Comparison of ENCODE assay signal across 14 cellular contexts in genomic region chr7:117837841-117838240, GRCh38. TPM values are rescaled to one million over a fixed set of nuclear protein-coding genes. Genes with fewer than 3 reads are reported as not detected.
A peak's percentile ranks its signal among the peaks of the same experiment; 100 is the strongest.
DNase-seq lines count a peak whose midpoint lies in the region; ATAC-seq, FAIRE-seq and TF ChIP-seq lines count a peak whose summit lies in the region.
"Had no signal": no experiment of that assay in that cellular context is flagged by ENCODE, and none has a peak within 500 bp of the region (broad histone marks: within the 10 kb centered on the region; RNA-seq: fewer than 3 reads in every experiment).

No MANE protein-coding gene starts in this region.

- CTCF ChIA-PET in GM12878 (lab: Yijun Ruan, JAX), result interaction anchor here (0.9 kb wide), 1 partner anchor 316 kb away, joined by 3 read pairs; no protein-coding TSS in a partner anchor

- H3K27me3 ChIP-seq in GM12878 (replicated peaks in 1 of 2; ENCODE audit: control insufficient read depth in 2 of 2, insufficient read depth in 2 of 2, low read length in 1 of 2), result no peaks in the 10 kb centered on the region
- no peaks in the 10 kb centered on the region for H3K27me3 ChIP-seq in brain microvascular endothelial cell (replicated peaks)

- in situ Hi-C loops in GM12878 (cut with MboI), result no loop called here
- in situ Hi-C loops in brain microvascular endothelial cell (cut with HindIII; ENCODE audit: low pct_ligation_motif_present, low sequenced_read_pairs), result no loop called here

- H3K27ac ChIP-seq in GM12878 (ENCODE audit: control insufficient read depth, insufficient read depth), result no peak overlapping the region
- no peak overlapping the region for H3K27ac ChIP-seq in brain microvascular endothelial cell
- H3K27ac ChIP-seq: left ventricle myocardium inferior, parathyroid adenoma had no signal

- SMC1A ChIA-PET in GM12878 (lab: Charles Lee; ENCODE audit: uncharacterized antibody, unreplicated experiment), result no interaction called here

- no peak for FAIRE-seq in GM12878 (lab: Jason Lieb, UNC)

- H3K4me3 ChIP-seq in GM12878 (no peak overlapping the region), brain microvascular endothelial cell (ENCODE audit: low read depth, low read length) (no peak overlapping the region)
- H3K4me3 ChIP-seq: left ventricle myocardium inferior had no signal

- intact Hi-C loops in GM12878 (cut with micrococcal nuclease; ENCODE audit: unreplicated experiment), result no loop called here

- peaks cover 0 to 5% of the 10 kb centered on the region in 2 donors for H3K36me3 Mint-ChIP-seq in activated naive CD4-positive, alpha-beta T cell treated with anti-CD3 and anti-CD28 coated beads, Interleukin-2, amount 50 U/mL, for 72 hours
- H3K36me3 Mint-ChIP-seq: CD4-positive, CD25-positive, alpha-beta regulatory T cell had no signal

- TF ChIP-seq EP300 in GM12878 (IDR thresholded peaks at IDR 0.05; ENCODE audit: borderline replicate concordance in 1 of 2, control insufficient read depth in 1 of 2, low read depth in 2 of 2, low read length in 2 of 2), result no peak

- BruUV-seq in GM12878 (replicated peaks; lab: Mats Ljungman, UMichigan), result no TSS peak

- RAD21 ChIA-PET in GM12878 (lab: Charles Lee; ENCODE audit: unreplicated experiment), result no interaction called here

- peak; percentile 20 for DNase-seq in GM12878 (ENCODE audit: low read depth, low spot score)
- no peak for DNase-seq in activated naive CD4-positive, alpha-beta T cell (lab: John Stamatoyannopoulos, UW)
- no peak for DNase-seq in NCI-H226
- no peak for DNase-seq in activated naive CD4-positive, alpha-beta T cell treated with anti-CD3 and anti-CD28 coated beads, Interleukin-2, amount 50 U/mL, for 72 hours (ENCODE audit: low spot score in 2 of 2)
- DNase-seq in brain microvascular endothelial cell, result no peak
- DNase-seq: CD4-positive, CD25-positive, alpha-beta regulatory T cell; central memory CD4-positive, alpha-beta T cell; left ventricle myocardium inferior; NCI-H446 treated with DMSO at 0.1 percent for 48 hours had no signal

- no peak overlapping the region for H3K4me2 ChIP-seq in GM12878 (ENCODE audit: control insufficient read depth, insufficient read depth)

- peaks cover 10 to 14% of the 10 kb centered on the region in 2 donors for H3K9me3 Mint-ChIP-seq in activated naive CD4-positive, alpha-beta T cell treated with anti-CD3 and anti-CD28 coated beads, Interleukin-2, amount 50 U/mL, for 72 hours
- H3K9me3 Mint-ChIP-seq: T-helper 2 cell treated with Interferon-gamma antibody and Interleukin-4, amounts not matched to agents 5 μg/mL and 100 μg/mL, for 36 hours had no signal

- no peaks in the 10 kb centered on the region for H3K4me1 ChIP-seq in GM12878 (ENCODE audit: control insufficient read depth, insufficient read depth, low read length)
- H3K4me1 ChIP-seq: left ventricle myocardium inferior had no signal

- no peaks in the 10 kb centered on the region for H3K9me3 ChIP-seq in GM12878 (replicated peaks; ENCODE audit: control insufficient read depth, insufficient read depth, low read length)
- H3K9me3 ChIP-seq: left ventricle myocardium inferior had no signal

- 71% methylated on average over 1 of the region's 1 CpG for WGBS in GM12878 (ENCODE audit: insufficient coverage, insufficient replicate concordance, low lambda C conversion rate, missing lambda C conversion rate)

- POLR2A ChIA-PET in GM12878 (lab: Charles Lee), result no interaction called here

- H3K27ac Mint-ChIP-seq in activated naive CD4-positive, alpha-beta T cell treated with anti-CD3 and anti-CD28 coated beads, Interleukin-2, amount 50 U/mL, for 72 hours, result no peak overlapping the region
- H3K27ac Mint-ChIP-seq: CD4-positive, CD25-positive, alpha-beta regulatory T cell; T-helper 2 cell treated with Interferon-gamma antibody and Interleukin-4, amounts not matched to agents 5 μg/mL and 100 μg/mL, for 36 hours had no signal

- H3K9ac ChIP-seq in GM12878 (ENCODE audit: control insufficient read depth, insufficient read depth, low read length), result no peak overlapping the region
- H3K9ac ChIP-seq: parathyroid adenoma had no signal

- no peak overlapping the region for H2AFZ ChIP-seq in GM12878 (ENCODE audit: control insufficient read depth, low read depth, low read length)
- H2AFZ ChIP-seq: parathyroid adenoma had no signal

- TF ChIP-seq CTCF in GM12878 (IDR thresholded peaks at IDR 0.05 in 2 of 3, conservative IDR thresholded peaks at IDR 0.05 in 1 of 3; ENCODE audit: control insufficient read depth in 2 of 3, extremely low read depth in 1 of 3, insufficient read depth in 1 of 3, low read depth in 3 of 3, low read length in 3 of 3) (no peak), brain microvascular endothelial cell (IDR thresholded peaks at IDR 0.05; ENCODE audit: low read depth, low read length, missing control alignments) (no peak)

- no peaks in the 10 kb centered on the region for H3K36me3 ChIP-seq in GM12878 (ENCODE audit: control insufficient read depth in 2 of 2, insufficient read depth in 2 of 2, low read length in 1 of 2)
- H3K36me3 ChIP-seq in brain microvascular endothelial cell (replicated peaks), result no peaks in the 10 kb centered on the region
- H3K36me3 ChIP-seq: left ventricle myocardium inferior had no signal

- no peaks in the 10 kb centered on the region for H4K20me1 ChIP-seq in GM12878 (ENCODE audit: control insufficient read depth, insufficient read depth)

- no peak for TF ChIP-seq POLR2A in GM12878 (IDR thresholded peaks at IDR 0.05; ENCODE audit: low read depth, low read length)

- TF ChIP-seq RAD21 in GM12878 (IDR thresholded peaks at IDR 0.05; ENCODE audit: insufficient read depth, low read depth, low read length), result no peak

- ATAC-seq in GM18861 (IDR thresholded peaks at IDR 0.05; ENCODE audit: unreplicated experiment) (peak; percentile 99), GM21619 (IDR thresholded peaks at IDR 0.05; ENCODE audit: unreplicated experiment) (peak; percentile 94), HG03159 (IDR thresholded peaks at IDR 0.05; ENCODE audit: unreplicated experiment) (peak; percentile 94), GM12878 (peak; percentile 93)
- no peak for ATAC-seq in activated naive CD4-positive, alpha-beta T cell treated with anti-CD3 and anti-CD28 coated beads, Interleukin-2, amount 50 U/mL, for 72 hours

- H3K79me2 ChIP-seq in GM12878 (ENCODE audit: control insufficient read depth, insufficient read depth, low read length), result no peaks in the 10 kb centered on the region
- H3K79me2 ChIP-seq: parathyroid adenoma had no signal

TF ChIP-seq in GM12878, 131 proteins besides CTCF, POLR2A, EP300 and RAD21 (continues in another document):
- TF ChIP-seq, protein P1, sequence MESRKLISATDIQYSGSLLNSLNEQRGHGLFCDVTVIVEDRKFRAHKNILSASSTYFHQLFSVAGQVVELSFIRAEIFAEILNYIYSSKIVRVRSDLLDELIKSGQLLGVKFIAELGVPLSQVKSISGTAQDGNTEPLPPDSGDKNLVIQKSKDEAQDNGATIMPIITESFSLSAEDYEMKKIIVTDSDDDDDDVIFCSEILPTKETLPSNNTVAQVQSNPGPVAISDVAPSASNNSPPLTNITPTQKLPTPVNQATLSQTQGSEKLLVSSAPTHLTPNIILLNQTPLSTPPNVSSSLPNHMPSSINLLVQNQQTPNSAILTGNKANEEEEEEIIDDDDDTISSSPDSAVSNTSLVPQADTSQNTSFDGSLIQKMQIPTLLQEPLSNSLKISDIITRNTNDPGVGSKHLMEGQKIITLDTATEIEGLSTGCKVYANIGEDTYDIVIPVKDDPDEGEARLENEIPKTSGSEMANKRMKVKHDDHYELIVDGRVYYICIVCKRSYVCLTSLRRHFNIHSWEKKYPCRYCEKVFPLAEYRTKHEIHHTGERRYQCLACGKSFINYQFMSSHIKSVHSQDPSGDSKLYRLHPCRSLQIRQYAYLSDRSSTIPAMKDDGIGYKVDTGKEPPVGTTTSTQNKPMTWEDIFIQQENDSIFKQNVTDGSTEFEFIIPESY (IDR thresholded peaks at IDR 0.05), result no peak
- no peak for TF ChIP-seq SIX5 (IDR thresholded peaks at IDR 0.05; ENCODE audit: low read depth, low read length, severe bottlenecking)

RNA-seq across cellular contexts. Expression of gene CTTNBP2, which starts 35.4 kb away (rescaled TPM):
- 0.10 TPM in 1 of 2 replicates, not detected in the other for total RNA-seq in GM12878 (2013; cell fraction: nucleolus; rRNA removed)
- total RNA-seq in GM12878 (2014; rRNA removed) (0.05 TPM in 1 of 2 replicates, not detected in the other), GM12878 (2014; rRNA removed; fragmentation: Illumina TruSeq; extraction: Trizol) (not detected in 2 replicates), GM12878 (2021) (not detected in 2 replicates)
- not detected for polyA plus RNA-seq in GM12878 (2011; ENCODE audit: low read depth)
- polyA plus RNA-seq in GM12878 (2011; rRNA removed) (0.42 and 0.43 TPM in 2 replicates), GM12878 (2014; fragmentation: Illumina TruSeq; extraction: Trizol) (not detected in 2 replicates), GM12878 (2014; fragmentation: Nextera tagmentation; extraction: Ambion mirVana) (not detected), GM12878 (2014; rRNA removed) (0.04 TPM in 1 of 2 replicates, not detected in the other), GM12878 (2016; fragmentation: Nextera tagmentation; extraction: Ambion mirVana) (not detected)
- 0.04 and 0.10 TPM in 2 replicates for polyA plus RNA-seq in GM12878 (2011; cell fraction: cytosol; rRNA removed)
- polyA plus RNA-seq in GM12878 (2011; cell fraction: nucleus; rRNA removed), result 0.18 and 0.75 TPM in 2 replicates
- 0.10 TPM in 1 of 2 replicates, not detected in the other for polyA plus RNA-seq in GM12878 (2012)
- polyA minus RNA-seq in GM12878 (2011; rRNA and poly(A)+ RNA removed), result 0.62 and 1.2 TPM in 2 replicates
- polyA minus RNA-seq in GM12878 (2011; cell fraction: cytosol; rRNA and poly(A)+ RNA removed), result not detected in 2 replicates
- polyA minus RNA-seq in GM12878 (2011; cell fraction: nucleus; rRNA and poly(A)+ RNA removed), result 0.19 and 0.24 TPM in 2 replicates
- total RNA-seq in activated naive CD4-positive, alpha-beta T cell treated with anti-CD3 and anti-CD28 coated beads, Interleukin-2, amount 50 U/mL, for 72 hours, result not detected
- total RNA-seq: CD4-positive, CD25-positive, alpha-beta regulatory T cell had no signal
- polyA plus RNA-seq: CD4-positive, CD25-positive, alpha-beta regulatory T cell had no signal

Comparison
In these comparisons a context has a peak if more than half of its experiments do, and no peak if none do; other contexts are left out.
1. ATAC-seq: peak in GM18861 (single experiment), GM21619 (single experiment), HG03159 (single experiment) and GM12878 (single experiment); none in activated naive CD4-positive, alpha-beta T cell treated with anti-CD3 and anti-CD28 coated beads, Interleukin-2, amount 50 U/mL, for 72 hours (0 of 2).